In the genomic region with DNA sequence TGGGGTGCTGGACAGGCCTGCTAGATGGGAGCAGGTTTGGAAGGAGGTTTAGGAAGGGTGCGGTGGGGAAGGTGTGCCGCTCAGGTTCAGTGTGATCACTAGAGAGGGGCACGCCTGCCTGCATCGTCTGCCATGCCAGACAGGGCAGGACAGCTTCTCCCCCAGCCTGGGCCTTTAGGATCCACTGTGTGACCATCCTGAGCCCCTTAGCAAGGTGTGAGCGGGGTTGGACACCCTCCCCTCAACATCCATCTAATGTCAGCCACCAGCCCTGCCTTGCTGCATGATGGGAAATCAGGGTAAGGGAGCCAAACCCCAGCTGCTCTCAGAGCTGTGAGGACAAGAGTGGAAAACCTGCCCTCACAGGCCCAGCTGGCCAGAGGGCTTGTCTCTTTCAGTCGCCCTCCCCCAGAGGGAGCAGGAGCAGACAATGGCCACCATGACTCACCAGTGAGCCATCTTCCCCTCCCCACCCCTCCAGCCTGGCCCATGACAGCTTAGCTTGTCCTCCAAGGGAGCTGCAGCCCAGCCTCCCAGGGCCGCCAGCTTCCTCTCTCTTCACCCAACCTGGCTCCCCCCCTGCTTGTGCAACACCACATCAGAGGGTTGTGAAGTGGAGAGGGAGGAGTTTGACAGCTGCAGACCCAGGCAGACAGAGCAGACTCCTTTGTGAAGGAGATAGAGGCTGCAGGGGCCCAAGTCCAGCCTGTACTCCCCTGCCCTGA, we compare ENCODE assay signal across 8 cellular contexts. TPM values are rescaled to one million over a fixed set of nuclear protein-coding genes. Genes with fewer than 3 reads are reported as not detected.
DNase-seq lines count a peak whose midpoint lies in the region; ATAC-seq and TF ChIP-seq lines count a peak whose summit lies in the region.

No MANE protein-coding gene starts in this region.

- H3K4me3 ChIP-seq in kidney epithelial cell (ENCODE audit: low read depth, low read length): no peak overlapping the region

- peak overlapping the region; percentile 92 for H3K27ac Mint-ChIP-seq in activated CD4-positive, alpha-beta T cell treated with anti-CD3 and anti-CD28 coated beads for 36 hours

- no peaks in the 10 kb centered on the region for H3K36me3 ChIP-seq in kidney epithelial cell (ENCODE audit: control insufficient read depth, insufficient read depth, low read length)

- POLR2A ChIA-PET in activated CD4-positive, alpha-beta T cell treated with anti-CD3 and anti-CD28 coated beads for 36 hours (lab: Charles Lee): interaction anchor here (0.7 to 2.0 kb wide), 4 partner anchors 11 to 35 kb away, joined by 3 to 7 read pairs (median 4); no protein-coding TSS in a partner anchor

- H3K4me3 Mint-ChIP-seq in activated CD4-positive, alpha-beta T cell treated with anti-CD3 and anti-CD28 coated beads for 36 hours: peak overlapping the region; percentile 55

- peak; percentile 90 for DNase-seq in NCI-H345 (lab: John Stamatoyannopoulos, UW)
- DNase-seq in activated CD4-positive, alpha-beta T cell treated with anti-CD3 and anti-CD28 coated beads for 36 hours: peak; percentile 92
- DNase-seq in cerebellar cortex (ENCODE audit: low spot score): peak; percentile 44
- DNase-seq in kidney epithelial cell (ENCODE audit: low read depth): peak; percentile 97
- DNase-seq in stimulated activated CD4-positive, alpha-beta T cell treated with anti-CD3 and anti-CD28 coated beads, Interleukin-15, amount 100 ng/mL, for 48 hours (ENCODE audit: low read depth in 2 of 2): peak; percentile 76 to 82

- intact Hi-C loops in activated CD4-positive, alpha-beta T cell treated with anti-CD3 and anti-CD28 coated beads for 36 hours (cut with DNase I, micrococcal nuclease): loop anchor here in 1 of 2 experiments (5.0 to 10.0 kb wide), 4 partner anchors 348 to 1960 kb away; a partner anchor contains a TSS

- peak; percentile 21 for ATAC-seq in GM19351 (IDR thresholded peaks at IDR 0.05; ENCODE audit: unreplicated experiment)
- ATAC-seq in activated CD4-positive, alpha-beta T cell treated with anti-CD3 and anti-CD28 coated beads for 36 hours: peak; percentile 73
- ATAC-seq in GM21825 (IDR thresholded peaks at IDR 0.05; ENCODE audit: unreplicated experiment): no peak
- ATAC-seq in GM18907 (IDR thresholded peaks at IDR 0.05; ENCODE audit: unreplicated experiment): no peak

- TF ChIP-seq CTCF in kidney epithelial cell (IDR thresholded peaks at IDR 0.05; ENCODE audit: insufficient read depth, low read length, poor library complexity, severe bottlenecking): no peak

- no peaks in the 10 kb centered on the region for H3K36me3 Mint-ChIP-seq in activated CD4-positive, alpha-beta T cell treated with anti-CD3 and anti-CD28 coated beads for 36 hours (ENCODE audit: low read depth)

- no peaks in the 10 kb centered on the region for H3K27me3 ChIP-seq in kidney epithelial cell (ENCODE audit: control insufficient read depth, insufficient read depth, low read length)

- H3K9me3 Mint-ChIP-seq in activated CD4-positive, alpha-beta T cell treated with anti-CD3 and anti-CD28 coated beads for 36 hours (ENCODE audit: low read depth): no peaks in the 10 kb centered on the region

- CTCF ChIA-PET in activated CD4-positive, alpha-beta T cell treated with anti-CD3 and anti-CD28 coated beads for 36 hours (lab: Charles Lee): interaction anchor here (0.8 to 23.1 kb wide), 11 partner anchors 9 to 202 kb away, joined by 3 to 760 read pairs (median 5); a partner anchor contains a TSS

- H3K27me3 Mint-ChIP-seq in activated CD4-positive, alpha-beta T cell treated with anti-CD3 and anti-CD28 coated beads for 36 hours: no peaks in the 10 kb centered on the region

- peaks cover 81% of the 10 kb centered on the region for H3K4me1 Mint-ChIP-seq in activated CD4-positive, alpha-beta T cell treated with anti-CD3 and anti-CD28 coated beads for 36 hours

RNA-seq across cellular contexts. Expression of a gene that starts 37.0 kb away (rescaled TPM):
- 1 to 10 TPM; 2.3 to 2.7 TPM for total RNA-seq in activated CD4-positive, alpha-beta T cell treated with anti-CD3 and anti-CD28 coated beads for 36 hours
- total RNA-seq in kidney epithelial cell: 139 and 140 TPM in 2 replicates

RNA-seq across cellular contexts. Expression of a gene that starts 56.8 kb away (rescaled TPM):
- total RNA-seq in activated CD4-positive, alpha-beta T cell treated with anti-CD3 and anti-CD28 coated beads for 36 hours: 10 to 100 TPM; 10.5 to 11.0 TPM
- total RNA-seq in kidney epithelial cell: 12.7 and 15.7 TPM in 2 replicates

Comparison
In these comparisons a context has a peak if more than half of its experiments do, and no peak if none do; other contexts are left out.
1. ATAC-seq: peak in GM19351 (single experiment) and activated CD4-positive, alpha-beta T cell treated with anti-CD3 and anti-CD28 coated beads for 36 hours (single experiment); none in GM21825 (single experiment) and GM18907 (single experiment).
2. DNase-seq: peak in every context shown above with its lines; median percentile 97 in kidney epithelial cell; 92 in activated CD4-positive, alpha-beta T cell treated with anti-CD3 and anti-CD28 coated beads for 36 hours; 90 in NCI-H345; 79 in stimulated activated CD4-positive, alpha-beta T cell treated with anti-CD3 and anti-CD28 coated beads, Interleukin-15, amount 100 ng/mL, for 48 hours; 44 in cerebellar cortex.
3. RNA of a gene that starts 37.0 kb away (total RNA-seq): 139 to 140 TPM in kidney epithelial cell; 2.3 to 2.7 TPM in activated CD4-positive, alpha-beta T cell treated with anti-CD3 and anti-CD28 coated beads for 36 hours; every median in the first group is over 10 times any median in the second.